Comparison of ENCODE assay signal across 11 cellular contexts in genomic region chr2:20221939-20222768, GRCh38. TPM values are rescaled to one million over a fixed set of nuclear protein-coding genes. Genes with fewer than 3 reads are reported as not detected.
DNase-seq lines count a peak whose midpoint lies in the region; ATAC-seq, FAIRE-seq and TF ChIP-seq lines count a peak whose summit lies in the region.
"Had no signal": no experiment of that assay in that cellular context is flagged by ENCODE, and none has a peak within 500 bp of the region (broad histone marks: within the 10 kb centered on the region; RNA-seq: fewer than 3 reads in every experiment).

No MANE protein-coding gene starts in this region.

- H3K9me3 Mint-ChIP-seq in activated naive CD4-positive, alpha-beta T cell treated with anti-CD3 and anti-CD28 coated beads, Interleukin-2, amount 10 ng/mL, durations not matched to agents 7 days and 5 days, result no peaks in the 10 kb centered on the region
- H3K9me3 Mint-ChIP-seq in activated naive CD4-positive, alpha-beta T cell treated with anti-CD3 and anti-CD28 coated beads, Interleukin-2, amount 50 U/mL, for 72 hours, result no peaks in the 10 kb centered on the region
- H3K9me3 Mint-ChIP-seq in astrocyte (ENCODE audit: unreplicated experiment), result no peaks in the 10 kb centered on the region

- no peaks in the 10 kb centered on the region for H3K36me3 ChIP-seq in astrocyte (ENCODE audit: insufficient read depth, low read length)
- peaks cover 0 to 4% (median 0%) of the 10 kb centered on the region in 4 donors for H3K36me3 ChIP-seq in right lobe of liver
- H3K36me3 ChIP-seq in OCI-LY7 (ENCODE audit: insufficient read depth, low read length), result no peaks in the 10 kb centered on the region
- H3K36me3 ChIP-seq: thyroid gland had no signal

- no peak for DNase-seq in activated naive CD4-positive, alpha-beta T cell treated with anti-CD3 and anti-CD28 coated beads, Interleukin-2, amount 10 ng/mL, durations not matched to agents 7 days and 5 days
- DNase-seq in activated naive CD4-positive, alpha-beta T cell treated with anti-CD3 and anti-CD28 coated beads, Interleukin-2, amount 50 U/mL, for 72 hours (ENCODE audit: low spot score in 2 of 2), result no peak
- no peak for DNase-seq in astrocyte (ENCODE audit: low read depth)
- DNase-seq in right lobe of liver, result no peak
- DNase-seq in anterior cingulate cortex (lab: John Stamatoyannopoulos, UW), result no peak
- DNase-seq in cerebellar cortex (ENCODE audit: low spot score), result no peak
- no peak for DNase-seq in AG20443 (ENCODE audit: low spot score)
- no peak for DNase-seq in OCI-LY7 (ENCODE audit: low spot score)
- DNase-seq: activated effector memory CD4-positive, alpha-beta T cell treated with anti-CD3 and anti-CD28 coated beads, Interleukin-2, amount 50 U/mL, for 16 hours; OCI-M1 had no signal

- peaks cover 10% of the 10 kb centered on the region for H3K4me1 Mint-ChIP-seq in activated naive CD4-positive, alpha-beta T cell treated with anti-CD3 and anti-CD28 coated beads, Interleukin-2, amount 10 ng/mL, durations not matched to agents 7 days and 5 days
- H3K4me1 Mint-ChIP-seq in astrocyte (ENCODE audit: low read depth, unreplicated experiment), result peaks cover 21% of the 10 kb centered on the region

- H3K9me2 ChIP-seq in OCI-LY7 (ENCODE audit: insufficient read depth, low read length), result no peaks in the 10 kb centered on the region

- peak overlapping the region; percentile 36 for H3K4me3 Mint-ChIP-seq in activated naive CD4-positive, alpha-beta T cell treated with anti-CD3 and anti-CD28 coated beads, Interleukin-2, amount 10 ng/mL, durations not matched to agents 7 days and 5 days
- peak overlapping the region; percentile 55 for H3K4me3 Mint-ChIP-seq in astrocyte (ENCODE audit: unreplicated experiment)

- H4K20me1 ChIP-seq in astrocyte (ENCODE audit: insufficient read depth, low read length) (peaks cover 5% of the 10 kb centered on the region), OCI-LY7 (ENCODE audit: insufficient read depth, low read length) (no peaks in the 10 kb centered on the region)

- H3K36me3 Mint-ChIP-seq in activated naive CD4-positive, alpha-beta T cell treated with anti-CD3 and anti-CD28 coated beads, Interleukin-2, amount 10 ng/mL, durations not matched to agents 7 days and 5 days, result no peaks in the 10 kb centered on the region
- no peaks in the 10 kb centered on the region for H3K36me3 Mint-ChIP-seq in activated naive CD4-positive, alpha-beta T cell treated with anti-CD3 and anti-CD28 coated beads, Interleukin-2, amount 50 U/mL, for 72 hours
- H3K36me3 Mint-ChIP-seq in astrocyte (ENCODE audit: low read depth, unreplicated experiment), result peaks cover 6% of the 10 kb centered on the region

- CTCF ChIA-PET in activated naive CD4-positive, alpha-beta T cell treated with anti-CD3 and anti-CD28 coated beads, Interleukin-2, amount 10 ng/mL, durations not matched to agents 7 days and 5 days (lab: Charles Lee), result interaction anchor here (0.7 kb wide), 1 partner anchor 131 kb away, joined by 3 read pairs; no protein-coding TSS in a partner anchor
- CTCF ChIA-PET in OCI-LY7 (lab: Charles Lee; ENCODE audit: unreplicated experiment), result interaction anchor here (0.6 kb wide), 1 partner anchor 26 kb away, joined by 3 read pairs; no protein-coding TSS in a partner anchor

- no peak for TF ChIP-seq POLR2A in right lobe of liver (IDR thresholded peaks at IDR 0.05)

- H3K4me1 ChIP-seq in astrocyte (ENCODE audit: insufficient read depth, low read length) (peaks cover 30% of the 10 kb centered on the region), right lobe of liver (peaks cover 0 to 63% (median 28%) of the 10 kb centered on the region in 4 donors), OCI-LY7 (ENCODE audit: insufficient read depth, low read length, poor library complexity, severe bottlenecking) (peaks cover 6% of the 10 kb centered on the region)

- BruUV-seq in OCI-LY7 (replicated peaks; lab: Mats Ljungman, UMichigan), result no TSS peak

- no peak for FAIRE-seq in astrocyte (lab: Jason Lieb, UNC)

- no peak for ATAC-seq in activated naive CD4-positive, alpha-beta T cell treated with anti-CD3 and anti-CD28 coated beads, Interleukin-2, amount 50 U/mL, for 72 hours
- no peak for ATAC-seq in right lobe of liver

- POLR2A ChIA-PET in OCI-LY7 (lab: Charles Lee), result no interaction called here

- no peak overlapping the region for H2AFZ ChIP-seq in astrocyte (ENCODE audit: low read depth, low read length)
- no peak overlapping the region for H2AFZ ChIP-seq in OCI-LY7 (ENCODE audit: low read length)

- H3K27me3 Mint-ChIP-seq in activated naive CD4-positive, alpha-beta T cell treated with anti-CD3 and anti-CD28 coated beads, Interleukin-2, amount 10 ng/mL, durations not matched to agents 7 days and 5 days, result peaks cover 71% of the 10 kb centered on the region
- H3K27me3 Mint-ChIP-seq in astrocyte (ENCODE audit: low read depth, unreplicated experiment), result no peaks in the 10 kb centered on the region

- H3K9ac ChIP-seq in astrocyte (ENCODE audit: low read length), result peak overlapping the region; percentile 81

- 60% methylated on average over 1 of the region's 1 CpG for WGBS in right lobe of liver (ENCODE audit: insufficient coverage, low coverage, low lambda C conversion rate, missing lambda C conversion rate)

- H3K27ac ChIP-seq in astrocyte (ENCODE audit: low read depth, low read length) (peak overlapping the region; percentile 9), right lobe of liver (peak overlapping the region; percentile 90 to 99 (median 92)), OCI-LY7 (ENCODE audit: low read depth, low read length, poor library complexity, severe bottlenecking) (no peak overlapping the region)

- no peak overlapping the region for H3K4me3 ChIP-seq in astrocyte (ENCODE audit: insufficient read depth, low read depth, low read length)
- peak overlapping the region; percentile 85 to 93 (median 85) for H3K4me3 ChIP-seq in right lobe of liver
- H3K4me3 ChIP-seq in OCI-LY7 (ENCODE audit: low read depth, low read length, poor library complexity, severe bottlenecking), result no peak overlapping the region

- intact Hi-C loops in right lobe of liver (cut with DNase I), result loop anchor here in 1 of 2 donors (10.0 kb wide), 1 partner anchor 107 kb away; no protein-coding TSS in a partner anchor
- intact Hi-C loops in OCI-LY7 (cut with micrococcal nuclease; ENCODE audit: unreplicated experiment), result loop anchor here (10.0 kb wide), 1 partner anchor 87 kb away; no protein-coding TSS in a partner anchor

- H3K79me2 ChIP-seq in astrocyte (ENCODE audit: insufficient read depth, low read length), result peaks cover 58% of the 10 kb centered on the region
- no peaks in the 10 kb centered on the region for H3K79me2 ChIP-seq in OCI-LY7 (ENCODE audit: insufficient read depth, low read depth, low read length)

- H3K27ac Mint-ChIP-seq in activated naive CD4-positive, alpha-beta T cell treated with anti-CD3 and anti-CD28 coated beads, Interleukin-2, amount 10 ng/mL, durations not matched to agents 7 days and 5 days, result no peak overlapping the region
- no peak overlapping the region for H3K27ac Mint-ChIP-seq in activated naive CD4-positive, alpha-beta T cell treated with anti-CD3 and anti-CD28 coated beads, Interleukin-2, amount 50 U/mL, for 72 hours
- H3K27ac Mint-ChIP-seq in astrocyte (ENCODE audit: unreplicated experiment), result peak overlapping the region; percentile 72

- TF ChIP-seq CTCF in astrocyte (IDR thresholded peaks at IDR 0.05; ENCODE audit: insufficient read depth, low read depth, low read length), result no peak
- no peak for TF ChIP-seq CTCF in right lobe of liver (IDR thresholded peaks at IDR 0.05)
- no peak for TF ChIP-seq CTCF in OCI-LY7 (conservative IDR thresholded peaks at IDR 0.05; ENCODE audit: low read length)

- H3K4me2 ChIP-seq in astrocyte (ENCODE audit: low read length) (peak overlapping the region; percentile 97), OCI-LY7 (ENCODE audit: low read length) (no peak overlapping the region)

- H3K9me3 ChIP-seq in astrocyte (ENCODE audit: insufficient read depth, low read depth, low read length) (no peaks in the 10 kb centered on the region), right lobe of liver (no peaks in the 10 kb centered on the region), OCI-LY7 (ENCODE audit: low read length) (no peaks in the 10 kb centered on the region)
- H3K9me3 ChIP-seq: thyroid gland had no signal

- no peaks in the 10 kb centered on the region for H3K27me3 ChIP-seq in astrocyte (ENCODE audit: insufficient read depth, low read length)
- H3K27me3 ChIP-seq in right lobe of liver, result no peaks in the 10 kb centered on the region
- H3K27me3 ChIP-seq: thyroid gland had no signal

RNA-seq across cellular contexts. Expression of gene SDC1, which starts 2.8 kb away (rescaled TPM):
- under 1 TPM; 0.11 to 0.41 TPM for total RNA-seq in activated naive CD4-positive, alpha-beta T cell treated with anti-CD3 and anti-CD28 coated beads, Interleukin-2, amount 50 U/mL, for 72 hours
- 74.3 and 92.7 TPM in 2 replicates for total RNA-seq in astrocyte
- 100 to 1,000 TPM; 260 to 452 (median 415) TPM for total RNA-seq in right lobe of liver
- total RNA-seq in OCI-LY7 (2014; rRNA removed; shearing (Covaris generic)), result not detected in 2 replicates
- total RNA-seq in OCI-LY7 (2022), result 0.10 TPM in 1 of 2 replicates, not detected in the other

Comparison
In these comparisons a context has a peak if more than half of its experiments do, and no peak if none do; other contexts are left out.
1. H3K4me3 ChIP-seq: peak in right lobe of liver (3 of 3); none in astrocyte (single experiment) and OCI-LY7 (single experiment).
2. RNA of gene SDC1, which starts 2.8 kb away (total RNA-seq): 260 to 452 TPM in right lobe of liver and 74.3 to 92.7 TPM in astrocyte; 0.11 to 0.41 TPM in activated naive CD4-positive, alpha-beta T cell treated with anti-CD3 and anti-CD28 coated beads, Interleukin-2, amount 50 U/mL, for 72 hours and 0.10 TPM in OCI-LY7; every median in the first group is over 10 times any median in the second.